Comparison of ENCODE assay signal across 27 cellular contexts in genomic region chr9:129107651-129108050, GRCh38.
"Had no signal": no experiment of that assay in that cellular context is flagged by ENCODE, and none has a peak within 500 bp of the region (broad histone marks: within the 10 kb centered on the region; RNA-seq: fewer than 3 reads in every experiment).

No MANE protein-coding gene starts in this region.

- ATAC-seq: activated CD4-positive, CD25-positive, alpha-beta regulatory T cell treated with anti-CD3 and anti-CD28 coated beads, Interleukin-2, amount 50 U/mL, for 24 hours; activated naive CD4-positive, alpha-beta T cell treated with anti-CD3 and anti-CD28 coated beads, Interleukin-2, amount 50 U/mL, for 72 hours; activated naive CD8-positive, alpha-beta T cell treated with anti-CD3 and anti-CD28 coated beads, Interleukin-2, amount 50 U/mL, for 24 hours; activated T-cell treated with anti-CD3 and anti-CD28 coated beads, Interleukin-2, amount 50 U/mL, for 4 hours; PC-3; T-helper 17 cell had no signal

- H3K4me3 Mint-ChIP-seq: activated naive CD8-positive, alpha-beta T cell treated with anti-CD3 and anti-CD28 coated beads, Interleukin-2, amount 50 U/mL, for 24 hours; T-helper 17 cell had no signal

- DNase-seq: activated CD4-positive, alpha-beta T cell treated with anti-CD3 and anti-CD28 coated beads for 48 hours; activated CD4-positive, alpha-beta T cell treated with anti-CD3 and anti-CD28 coated beads, Interleukin-2, amount 50 U/mL, for 48 hours; activated CD8-positive, alpha-beta memory T cell treated with anti-CD3 and anti-CD28 coated beads for 24 hours; activated effector memory CD4-positive, alpha-beta T cell treated with anti-CD3 and anti-CD28 coated beads, Interleukin-2, amount 50 U/mL, for 16 hours; activated naive CD4-positive, alpha-beta T cell treated with Interleukin-2 at 50 U/mL for 16 hours; activated naive CD8-positive, alpha-beta T cell treated with anti-CD3 and anti-CD28 coated beads, Interleukin-2, amount 50 U/mL, for 24 hours; activated T-cell treated with anti-CD3 and anti-CD28 coated beads, Interleukin-2, amount 50 U/mL, for 4 hours; amniotic stem cell; KG1; MV-4-11; NCI-H1092 treated with DMSO at 0.1 percent for 48 hours; NCI-H1436; NCI-H1694 treated with DMSO at 0.1 percent for 48 hours; NCI-H2029 treated with DMSO at 0.1 percent for 48 hours; NCI-H524; SHP77 treated with DMSO at 0.1 percent for 48 hours; T-helper 17 cell; T1000; WERI-Rb-1 had no signal

- H3K27me3 Mint-ChIP-seq: activated naive CD8-positive, alpha-beta T cell treated with anti-CD3 and anti-CD28 coated beads, Interleukin-2, amount 50 U/mL, for 24 hours; brain; IgD-negative memory B cell; T-helper 17 cell had no signal

- H3K27ac Mint-ChIP-seq: activated naive CD8-positive, alpha-beta T cell treated with anti-CD3 and anti-CD28 coated beads, Interleukin-2, amount 50 U/mL, for 24 hours; brain; IgD-negative memory B cell; T-helper 17 cell had no signal

- H3K36me3 ChIP-seq: WERI-Rb-1 had no signal

- H3K27ac ChIP-seq: ascending aorta, WERI-Rb-1 had no signal

- H3K9me3 ChIP-seq: ascending aorta had no signal

- H3K27me3 ChIP-seq: ascending aorta had no signal

- H3K9me3 Mint-ChIP-seq: activated naive CD4-positive, alpha-beta T cell treated with anti-CD3 and anti-CD28 coated beads, Interleukin-2, amount 50 U/mL, for 72 hours; activated naive CD8-positive, alpha-beta T cell treated with anti-CD3 and anti-CD28 coated beads, Interleukin-2, amount 50 U/mL, for 24 hours; activated T-cell treated with anti-CD3 and anti-CD28 coated beads, Interleukin-2, amount 50 U/mL, for 4 hours; brain; IgD-negative memory B cell had no signal

- H3K36me3 Mint-ChIP-seq: brain, IgD-negative memory B cell had no signal

- FAIRE-seq: RCC 7860, TTC549 had no signal

- H3K4me3 ChIP-seq: ascending aorta had no signal
